Comparison of ENCODE assay signal across 22 cellular contexts in the genomic region with DNA sequence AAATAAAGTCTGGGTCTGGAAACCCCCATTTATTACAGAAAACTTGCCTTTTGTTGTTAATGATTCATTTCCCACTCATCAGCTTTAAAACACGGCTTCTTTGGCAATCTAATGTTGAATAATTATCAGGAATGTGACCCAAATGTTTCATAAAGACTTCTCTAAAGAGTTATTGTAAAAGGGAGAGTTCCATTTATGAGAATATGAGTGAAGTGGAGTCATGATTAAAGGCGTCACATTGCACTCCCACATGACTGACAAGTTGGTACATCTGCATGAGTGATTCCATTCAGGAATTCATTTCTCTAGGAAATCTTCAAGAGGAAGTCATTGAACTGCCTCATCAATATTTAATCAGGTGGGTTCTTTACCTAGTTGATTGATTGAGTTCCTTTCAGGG.
"Had no signal": no experiment of that assay in that cellular context is flagged by ENCODE, and none has a peak within 500 bp of the region (broad histone marks: within the 10 kb centered on the region; RNA-seq: fewer than 3 reads in every experiment).

No MANE protein-coding gene starts in this region.

- H3K4me1 ChIP-seq: esophagus muscularis mucosa, heart left ventricle, psoas muscle, spleen, upper lobe of right lung had no signal

- H3K27me3 ChIP-seq: esophagus muscularis mucosa, heart left ventricle, neutrophil, spleen, tibial artery, upper lobe of right lung had no signal

- H3K9me3 ChIP-seq: neutrophil, psoas muscle, upper lobe of right lung had no signal

- H3K4me3 Mint-ChIP-seq: naive thymus-derived CD4-positive, alpha-beta T cell; nephron progenitor cell; stimulated activated memory B cell treated with anti-CD40 and anti-IgM and Interleukin-4, amounts not matched to agents 10 μg/mL and 1 μg/mL and 100 μg/mL, for 72 hours; stimulated activated naive CD8-positive, alpha-beta T cell treated with anti-CD3 and anti-CD28 coated beads, Interleukin-15, Interleukin-2, amounts not matched to agents 100 ng/mL and 50 ng/mL, for 24 hours had no signal

- ATAC-seq: heart left ventricle; naive thymus-derived CD4-positive, alpha-beta T cell; psoas muscle; sciatic nerve; stimulated activated memory B cell treated with anti-CD40 and anti-IgM and Interleukin-4, amounts not matched to agents 10 μg/mL and 1 μg/mL and 100 μg/mL, for 72 hours; upper lobe of right lung had no signal

- H3K4me3 ChIP-seq: dorsolateral prefrontal cortex, esophagus muscularis mucosa, heart left ventricle, psoas muscle, spleen, tibial artery, upper lobe of right lung had no signal

- H3K4me1 Mint-ChIP-seq: naive thymus-derived CD4-positive, alpha-beta T cell; stimulated activated memory B cell treated with anti-CD40 and anti-IgM and Interleukin-4, amounts not matched to agents 10 μg/mL and 1 μg/mL and 100 μg/mL, for 72 hours had no signal

- H3K36me3 Mint-ChIP-seq: naive thymus-derived CD4-positive, alpha-beta T cell; stimulated activated memory B cell treated with anti-CD40 and anti-IgM and Interleukin-4, amounts not matched to agents 10 μg/mL and 1 μg/mL and 100 μg/mL, for 72 hours had no signal

- H3K36me3 ChIP-seq: esophagus muscularis mucosa, heart left ventricle, neutrophil, spleen, tibial artery, upper lobe of right lung had no signal

- H3K27ac ChIP-seq: dorsolateral prefrontal cortex, esophagus muscularis mucosa, heart left ventricle, neutrophil, psoas muscle, spleen, tibial artery, upper lobe of right lung had no signal

- H3K27ac Mint-ChIP-seq: naive thymus-derived CD4-positive, alpha-beta T cell; nephron progenitor cell; stimulated activated memory B cell treated with anti-CD40 and anti-IgM and Interleukin-4, amounts not matched to agents 10 μg/mL and 1 μg/mL and 100 μg/mL, for 72 hours; stimulated activated naive CD8-positive, alpha-beta T cell treated with anti-CD3 and anti-CD28 coated beads, Interleukin-15, Interleukin-2, amounts not matched to agents 100 ng/mL and 50 ng/mL, for 24 hours had no signal

- DNase-seq: cortex of kidney; dorsolateral prefrontal cortex; effector CD8-positive, alpha-beta T cell; foreskin fibroblast; heart left ventricle; hippocampal formation; kidney glomerular epithelial cell; naive thymus-derived CD4-positive, alpha-beta T cell; nephron progenitor cell; psoas muscle; retina; spleen; stimulated activated CD4-positive, alpha-beta T cell treated with anti-CD3 and anti-CD28 coated beads, Interleukin-15, amount 100 ng/mL, for 24 hours; stimulated activated CD4-positive, alpha-beta T cell treated with anti-CD3 and anti-CD28 coated beads, Interleukin-1b, Interleukin-23, amount 100 ng/mL, for 48 hours; stimulated activated CD4-positive, alpha-beta T cell treated with anti-CD3 and anti-CD28 coated beads, Interleukin-4, amount 100 ng/mL, for 24 hours; tibial artery; upper lobe of right lung had no signal
